In the genomic region with DNA sequence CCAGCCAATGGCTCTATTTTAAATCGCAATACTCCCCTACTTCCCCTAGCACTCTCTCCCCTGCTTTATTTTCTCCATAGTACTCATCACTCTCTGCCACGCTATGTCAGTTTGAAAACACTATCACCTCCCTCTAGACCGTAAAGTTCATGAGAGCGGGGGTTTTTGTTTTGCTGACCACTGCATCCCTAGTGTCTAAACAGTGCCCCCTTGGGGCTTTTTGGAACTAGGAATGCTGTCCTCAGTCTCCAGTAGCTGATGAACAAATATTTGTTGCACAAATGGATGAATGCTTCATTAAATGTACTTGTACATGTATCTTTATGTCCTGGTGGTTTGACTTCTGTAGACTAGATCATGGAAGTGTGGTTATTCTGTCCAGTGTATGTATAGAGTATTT, we compare ENCODE assay signal across 9 cellular contexts. TPM values are rescaled to one million over a fixed set of nuclear protein-coding genes. Genes with fewer than 3 reads are reported as not detected.
DNase-seq lines count a peak whose midpoint lies in the region; FAIRE-seq and TF ChIP-seq lines count a peak whose summit lies in the region.
"Had no signal": no experiment of that assay in that cellular context is flagged by ENCODE, and none has a peak within 500 bp of the region (broad histone marks: within the 10 kb centered on the region; RNA-seq: fewer than 3 reads in every experiment).

No MANE protein-coding gene starts in this region.

- H3K4me1 ChIP-seq in A673 (ENCODE audit: insufficient read depth, low read length, poor library complexity, severe bottlenecking), result peaks cover 7% of the 10 kb centered on the region

- in situ Hi-C loops in astrocyte of the spinal cord (cut with HindIII; ENCODE audit: low sequenced_read_pairs), result no loop called here

- H3K27ac ChIP-seq in A673 (ENCODE audit: low read depth, low read length, poor library complexity, severe bottlenecking), result no peak overlapping the region

- no peak for TF ChIP-seq POLR2A in H54 (IDR thresholded peaks at IDR 0.05; ENCODE audit: low read depth, low read length)

- H3K36me3 ChIP-seq in A673 (ENCODE audit: insufficient read depth, low read length, poor library complexity, severe bottlenecking), result no peaks in the 10 kb centered on the region

- DNase-seq in A673 (ENCODE audit: low spot score) (peak; percentile 49), HS-27A (ENCODE audit: low read depth) (peak; percentile 29), astrocyte of the spinal cord (ENCODE audit: low read depth, low spot score) (peak; percentile 46), islet precursor cell (peak; percentile 66), GM19238 (ENCODE audit: insufficient read length, low spot score) (no peak), H54 (ENCODE audit: insufficient read length, low spot score) (no peak), DMS114 treated with DMSO at 0.1 percent for 48 hours (lab: John Stamatoyannopoulos, UW; ENCODE audit: unreplicated experiment) (no peak)
- DNase-seq in stimulated activated CD4-positive, alpha-beta T cell treated with anti-CD3 and anti-CD28 coated beads, Interleukin-4, amount 100 ng/mL, for 24 hours, result no peak
- DNase-seq: GF-D8 had no signal

- H3K4me3 ChIP-seq in A673 (ENCODE audit: low read depth, low read length, poor library complexity, severe bottlenecking) (no peak overlapping the region), astrocyte of the spinal cord (ENCODE audit: low read depth, low read length) (no peak overlapping the region)

- H3K27me3 ChIP-seq in A673 (replicated peaks; ENCODE audit: insufficient read depth, low read depth, low read length, poor library complexity), result no peaks in the 10 kb centered on the region

- POLR2A ChIA-PET in A673 (lab: Charles Lee; ENCODE audit: low non-redundant PET), result no interaction called here

- TF ChIP-seq CTCF in A673 (conservative IDR thresholded peaks at IDR 0.05; ENCODE audit: low read depth, low read length), result peak; percentile 58
- TF ChIP-seq CTCF in astrocyte of the spinal cord (IDR thresholded peaks at IDR 0.05; ENCODE audit: low read depth, low read length), result peak; percentile 56

- no peak for FAIRE-seq in H54 (lab: Jason Lieb, UNC)

- CTCF ChIA-PET in A673 (lab: Charles Lee), result interaction anchor here (0.6 kb wide), 2 partner anchors 55 to 69 kb away, joined by 3 to 6 read pairs; no protein-coding TSS in a partner anchor

- intact Hi-C loops in A673 (cut with micrococcal nuclease; ENCODE audit: unreplicated experiment), result no loop called here

- BruUV-seq in A673 (replicated peaks; lab: Mats Ljungman, UMichigan), result no TSS peak

- H3K9me3 ChIP-seq in A673 (ENCODE audit: low read depth, low read length, poor library complexity, severe bottlenecking), result no peaks in the 10 kb centered on the region

RNA-seq across cellular contexts. Expression of a gene that starts 44.2 kb away (rescaled TPM):
- total RNA-seq in A673 (2021), result 4.3 and 4.6 TPM in 2 replicates

Comparison
In these comparisons a context has a peak if more than half of its experiments do, and no peak if none do; other contexts are left out.
1. DNase-seq: peak in A673 (single experiment), HS-27A (single experiment), astrocyte of the spinal cord (single experiment) and islet precursor cell (single experiment); none in stimulated activated CD4-positive, alpha-beta T cell treated with anti-CD3 and anti-CD28 coated beads, Interleukin-4, amount 100 ng/mL, for 24 hours (single experiment), GM19238 (single experiment), H54 (single experiment) and DMS114 treated with DMSO at 0.1 percent for 48 hours (single experiment).